In genomic region chr16:28105297-28105696, GRCh38 we compare ENCODE assay signal across 1 cellular context.
TF ChIP-seq lines count a peak whose summit lies in the region.

No MANE protein-coding gene starts in this region.

TF ChIP-seq in HepG2, 621 proteins besides CTCF, POLR2A, EP300 and RAD21:
- TF ChIP-seq ATRX (CRISPR knock-in tag; IDR thresholded peaks at IDR 0.05; ENCODE audit: borderline replicate concordance) (no peak), ZKSCAN8 (CRISPR knock-in tag; IDR thresholded peaks at IDR 0.05; ENCODE audit: borderline replicate concordance) (no peak), POLR2AphosphoS5 (IDR thresholded peaks at IDR 0.05; ENCODE audit: low read depth, low read length) (no peak), EED (CRISPR knock-in tag; IDR thresholded peaks at IDR 0.05) (no peak), IKZF1 (IDR thresholded peaks at IDR 0.05) (no peak), ZNF234 (CRISPR knock-in tag; conservative IDR thresholded peaks at IDR 0.05) (no peak), CEBPG (CRISPR knock-in tag; IDR thresholded peaks at IDR 0.05) (0 out of 2 replicates have a peak, but pooled peaks have one; percentile 40), CEBPB (IDR thresholded peaks at IDR 0.05; ENCODE audit: borderline replicate concordance, low read depth, low read length) (peak; percentile 36; the same call in 1 of the 2 replicates), ZMAT5 (CRISPR knock-in tag; IDR thresholded peaks at IDR 0.05; ENCODE audit: borderline replicate concordance, low read depth) (no peak)
